In genomic region chr10:62815373-62816111, GRCh38 we compare ENCODE assay signal across 8 cellular contexts. TPM values are rescaled to one million over a fixed set of nuclear protein-coding genes. Genes with fewer than 3 reads are reported as not detected.
A peak's percentile ranks its signal among the peaks of the same experiment; 100 is the strongest.
DNase-seq lines count a peak whose midpoint lies in the region; ATAC-seq and TF ChIP-seq lines count a peak whose summit lies in the region.

No MANE protein-coding gene starts in this region.

- no peak overlapping the region; the same call in 1 of the 2 replicates for H2AFZ ChIP-seq in OCI-LY3 (ENCODE audit: low read depth, low read length)

- H4K20me1 ChIP-seq in OCI-LY3 (ENCODE audit: insufficient read depth, low read length): peaks cover 3% of the 10 kb centered on the region; the same call in 1 of the 2 replicates

- H3K4me2 ChIP-seq in OCI-LY3 (ENCODE audit: low read length): peak overlapping the region; percentile 82

- no peaks in the 10 kb centered on the region for H3K27me3 Mint-ChIP-seq in MCF 10A (ENCODE audit: insufficient read depth, unreplicated experiment)
- peaks cover 7 to 8% of the 10 kb centered on the region in 2 donors for H3K27me3 Mint-ChIP-seq in stimulated activated naive B cell treated with anti-CD40 and anti-IgM and Interleukin-4, amounts not matched to agents 10 μg/mL and 1 μg/mL and 100 μg/mL, for 72 hours

- peak overlapping the region; percentile 53; the same call in 1 of the 2 replicates for H3K9ac ChIP-seq in OCI-LY3 (ENCODE audit: low read length)

- H3K9me3 Mint-ChIP-seq in MCF 10A (ENCODE audit: unreplicated experiment): no peaks in the 10 kb centered on the region
- no peaks in the 10 kb centered on the region for H3K9me3 Mint-ChIP-seq in stimulated activated naive B cell treated with anti-CD40 and anti-IgM and Interleukin-4, amounts not matched to agents 10 μg/mL and 1 μg/mL and 100 μg/mL, for 72 hours

- H3K79me2 ChIP-seq in OCI-LY3 (ENCODE audit: low read length): no peaks in the 10 kb centered on the region

- peak overlapping the region; percentile 95 for H3K4me3 Mint-ChIP-seq in MCF 10A (ENCODE audit: unreplicated experiment)
- peak overlapping the region; percentile 90 to 99 for H3K4me3 Mint-ChIP-seq in stimulated activated naive B cell treated with anti-CD40 and anti-IgM and Interleukin-4, amounts not matched to agents 10 μg/mL and 1 μg/mL and 100 μg/mL, for 72 hours

- H3K36me3 Mint-ChIP-seq in MCF 10A (ENCODE audit: insufficient read depth, unreplicated experiment): peaks cover 4% of the 10 kb centered on the region
- peaks cover 38 to 56% of the 10 kb centered on the region in 2 donors for H3K36me3 Mint-ChIP-seq in stimulated activated naive B cell treated with anti-CD40 and anti-IgM and Interleukin-4, amounts not matched to agents 10 μg/mL and 1 μg/mL and 100 μg/mL, for 72 hours

- CTCF ChIA-PET in MCF 10A (lab: Yijun Ruan, JAX): interaction anchor here (0.6 to 2.4 kb wide), 6 partner anchors 13 to 352 kb away, joined by 3 to 9 read pairs (median 3); no protein-coding TSS in a partner anchor

- H3K9me3 ChIP-seq in OCI-LY3 (ENCODE audit: insufficient read depth, low read length) (no peaks in the 10 kb centered on the region), left lung (no peaks in the 10 kb centered on the region)

- H3K4me1 ChIP-seq in OCI-LY3 (ENCODE audit: low read length) (peaks cover 18% of the 10 kb centered on the region), left lung (peaks cover 18 to 44% of the 10 kb centered on the region in 2 donors)

- TF ChIP-seq CTCF in OCI-LY3 (IDR thresholded peaks at IDR 0.05; ENCODE audit: low read depth, low read length) (no peak), MCF 10A (IDR thresholded peaks at IDR 0.05; ENCODE audit: unreplicated experiment) (no peak), left lung (IDR thresholded peaks at IDR 0.05) (no peak)

- no peaks in the 10 kb centered on the region for H3K36me3 ChIP-seq in OCI-LY3 (replicated peaks; ENCODE audit: low read depth, low read length)
- peaks cover 0 to 12% of the 10 kb centered on the region in 2 donors for H3K36me3 ChIP-seq in left lung

- H3K4me3 ChIP-seq in OCI-LY3 (ENCODE audit: low read length) (peak overlapping the region; percentile 90), left lung (peak overlapping the region; percentile 53 to 61)

- peaks cover 24% of the 10 kb centered on the region for H3K4me1 Mint-ChIP-seq in MCF 10A (ENCODE audit: insufficient read depth, unreplicated experiment)
- peaks cover 45 to 81% of the 10 kb centered on the region in 2 donors for H3K4me1 Mint-ChIP-seq in stimulated activated naive B cell treated with anti-CD40 and anti-IgM and Interleukin-4, amounts not matched to agents 10 μg/mL and 1 μg/mL and 100 μg/mL, for 72 hours

- BruUV-seq in MCF 10A (replicated peaks; lab: Mats Ljungman, UMichigan): TSS peak; percentile 91

- no peak overlapping the region for H3K27ac ChIP-seq in OCI-LY3 (ENCODE audit: low read length)
- H3K27ac ChIP-seq in left lung: no peak overlapping the region

- peak; percentile 62 for DNase-seq in CD1c-positive myeloid dendritic cell (ENCODE audit: extremely low spot score)
- DNase-seq in MCF 10A (ENCODE audit: unreplicated experiment): no peak
- peak; percentile 35 to 82 for DNase-seq in left lung
- no peak for DNase-seq in stimulated activated naive B cell treated with anti-CD40 and anti-IgM and Interleukin-4, amounts not matched to agents 10 μg/mL and 1 μg/mL and 100 μg/mL, for 72 hours
- no peak for DNase-seq in NK-92 (lab: John Stamatoyannopoulos, UW; ENCODE audit: unreplicated experiment)
- DNase-seq in KBM-7: no peak

- H3K27me3 ChIP-seq in OCI-LY3 (ENCODE audit: low read depth, low read length): no peaks in the 10 kb centered on the region; the same call in 1 of the 2 replicates
- H3K27me3 ChIP-seq in left lung: peaks cover 34 to 60% of the 10 kb centered on the region in 2 donors

- intact Hi-C loops in MCF 10A (cut with micrococcal nuclease): loop anchor here (1.0 to 5.0 kb wide), 6 partner anchors 11 to 568 kb away; partner anchors contain the start of gene ADO
- intact Hi-C loops in left lung (cut with DNase I): loop anchor here in 1 of 2 donors (10.0 kb wide), 1 partner anchor 221 kb away; no protein-coding TSS in a partner anchor

- POLR2A ChIA-PET in MCF 10A (lab: Yijun Ruan, JAX): interaction anchor here (0.7 to 5.7 kb wide), 5 partner anchors 10 to 873 kb away, joined by 3 to 94 read pairs (median 4); partner anchors contain the start of genes ADO and NRBF2

- in situ Hi-C loops in KBM-7 (cut with MboI; ENCODE audit: low pct_unique_long_range_greater_than_20kb, low sequenced_read_pairs): no loop called here

- peak overlapping the region; percentile 95 for H3K27ac Mint-ChIP-seq in MCF 10A (ENCODE audit: low read depth, unreplicated experiment)
- H3K27ac Mint-ChIP-seq in stimulated activated naive B cell treated with anti-CD40 and anti-IgM and Interleukin-4, amounts not matched to agents 10 μg/mL and 1 μg/mL and 100 μg/mL, for 72 hours: peak overlapping the region; percentile 99

- ATAC-seq in left lung (no peak), HG02763 (IDR thresholded peaks at IDR 0.05; ENCODE audit: unreplicated experiment) (no peak)
- no peak for ATAC-seq in stimulated activated naive B cell treated with anti-CD40 and anti-IgM and Interleukin-4, amounts not matched to agents 10 μg/mL and 1 μg/mL and 100 μg/mL, for 72 hours (replicated peaks)

RNA-seq across cellular contexts. Expression of gene EGR2, which starts 0.6 kb away (rescaled TPM):
- total RNA-seq in MCF 10A (2022) (0.25 and 1.0 TPM in 2 replicates), left lung (10 to 100 TPM; 11.6 to 14.2 TPM)

RNA-seq across cellular contexts. Expression of gene ADO, which starts 11.0 kb away (rescaled TPM):
- 22.1 and 24.3 TPM in 2 replicates for total RNA-seq in MCF 10A (2022)
- 10 to 100 TPM; 17.0 to 19.3 TPM for total RNA-seq in left lung

Comparison
In these comparisons a context has a peak if more than half of its experiments do, and no peak if none do; other contexts are left out.
1. DNase-seq: peak in CD1c-positive myeloid dendritic cell (single experiment) and left lung (2 of 2); none in MCF 10A (single experiment), stimulated activated naive B cell treated with anti-CD40 and anti-IgM and Interleukin-4, amounts not matched to agents 10 μg/mL and 1 μg/mL and 100 μg/mL, for 72 hours (single experiment), NK-92 (single experiment) and KBM-7 (single experiment).